Comparison of ENCODE assay signal across 1 cellular context in genomic region chr1:53838654-53838974, GRCh38.
TF ChIP-seq lines count a peak whose summit lies in the region.

No MANE protein-coding gene starts in this region.

TF ChIP-seq in HEK293, 187 proteins besides CTCF, POLR2A, EP300 and RAD21 (continued from another document):
- TF ChIP-seq ZNF518A (tag by site-specific recombination; conservative IDR thresholded peaks at IDR 0.05; ENCODE audit: low read depth) (peak; percentile 83; the same call in 1 of the 2 replicates), PRDM6 (tag by site-specific recombination; IDR thresholded peaks at IDR 0.05) (no peak), ZSCAN18 (tag by site-specific recombination; IDR thresholded peaks at IDR 0.05) (no peak), ZBTB6 (tag by site-specific recombination; IDR thresholded peaks at IDR 0.05) (peak; percentile 53; the same call in 1 of the 2 replicates), ZNF223 (tag by site-specific recombination; IDR thresholded peaks at IDR 0.05) (no peak), ZSCAN23 (tag by site-specific recombination; IDR thresholded peaks at IDR 0.05) (no peak), ZNF513 (tag by site-specific recombination; IDR thresholded peaks at IDR 0.05) (no peak), ZNF26 (tag by site-specific recombination; IDR thresholded peaks at IDR 0.05) (no peak), ZNF335 (tag by site-specific recombination; conservative IDR thresholded peaks at IDR 0.05) (peak; percentile 23; the same call in 1 of the 2 replicates), RBAK (tag by site-specific recombination; IDR thresholded peaks at IDR 0.05) (no peak), ZNF660 (tag by site-specific recombination; IDR thresholded peaks at IDR 0.05) (0 out of 2 replicates have a peak, but pooled peaks have one; percentile 6), ZBTB44 (tag by site-specific recombination; IDR thresholded peaks at IDR 0.05) (no peak), ZNF155 (tag by site-specific recombination; IDR thresholded peaks at IDR 0.05) (no peak), ZNF433 (tag by site-specific recombination; IDR thresholded peaks at IDR 0.05; ENCODE audit: low read depth) (no peak), GLIS2 (tag by site-specific recombination; IDR thresholded peaks at IDR 0.05) (no peak), ZNF473 (tag by site-specific recombination; IDR thresholded peaks at IDR 0.05) (no peak), ZNF692 (tag by site-specific recombination; IDR thresholded peaks at IDR 0.05) (no peak), ZBTB8A (tag by site-specific recombination; IDR thresholded peaks at IDR 0.05) (0 out of 2 replicates have a peak, but pooled peaks have one; percentile 1), ZBTB17 (tag by site-specific recombination; IDR thresholded peaks at IDR 0.05) (peak; percentile 79; the same call in 1 of the 2 replicates), KLF7 (tag by site-specific recombination; IDR thresholded peaks at IDR 0.05; ENCODE audit: borderline replicate concordance) (no peak), KLF1 (tag by site-specific recombination; IDR thresholded peaks at IDR 0.05) (no peak), ZNF138 (tag by site-specific recombination; IDR thresholded peaks at IDR 0.05; ENCODE audit: borderline replicate concordance) (no peak), ZFP37 (tag by site-specific recombination; IDR thresholded peaks at IDR 0.05) (no peak), OSR2 (tag by site-specific recombination; IDR thresholded peaks at IDR 0.05) (no peak)
